16 cellular contexts compared by ENCODE assay signal in the genomic region with DNA sequence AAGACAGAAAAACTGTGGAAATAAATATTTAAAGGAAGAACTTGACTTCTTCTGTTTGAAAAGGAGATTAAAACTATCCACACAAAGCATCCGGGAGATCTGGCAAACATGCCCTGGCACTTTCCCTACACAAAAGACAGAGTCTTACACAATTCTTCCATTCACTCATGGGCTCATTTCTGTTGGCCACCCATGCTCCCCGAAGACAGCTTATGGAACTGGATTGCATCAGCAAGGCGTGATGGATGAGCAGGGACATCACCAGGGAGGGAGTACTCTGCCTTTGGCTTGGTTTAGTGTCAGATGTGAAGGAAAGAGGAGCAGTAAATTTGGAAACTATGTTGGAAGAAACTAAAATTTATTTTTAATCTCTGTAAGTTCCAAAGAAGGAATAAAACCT.
DNase-seq lines count a peak whose midpoint lies in the region; ATAC-seq and TF ChIP-seq lines count a peak whose summit lies in the region.
"Had no signal": no experiment of that assay in that cellular context is flagged by ENCODE, and none has a peak within 500 bp of the region (broad histone marks: within the 10 kb centered on the region; RNA-seq: fewer than 3 reads in every experiment).

No MANE protein-coding gene starts in this region.

- in situ Hi-C loops in SK-MEL-5 (cut with HindIII; ENCODE audit: low pct_unique_long_range_greater_than_20kb, low sequenced_read_pairs), result no loop called here

- H3K27me3 ChIP-seq in spleen (replicated peaks in 1 of 7), result no peaks in the 10 kb centered on the region

- H3K9me3 ChIP-seq in spleen, result peaks cover 0 to 4% (median 0%) of the 10 kb centered on the region in 8 donors

- no peak overlapping the region for H3K27ac ChIP-seq in spleen
- H3K27ac ChIP-seq: parathyroid adenoma had no signal

- TF ChIP-seq CTCF in AG10803 (conservative IDR thresholded peaks at IDR 0.05; ENCODE audit: low read length), result no peak
- no peak for TF ChIP-seq CTCF in fibroblast of mammary gland (conservative IDR thresholded peaks at IDR 0.05; ENCODE audit: control insufficient read depth, insufficient read depth, low read depth, low read length)
- no peak for TF ChIP-seq CTCF in spleen (IDR thresholded peaks at IDR 0.05 in 8 of 11, conservative IDR thresholded peaks at IDR 0.05 in 3 of 11)

- 48 to 85% (median 78%) methylated on average over 3 of the region's 3 CpGs for WGBS in spleen, 5 donors

- ATAC-seq in stimulated activated naive CD8-positive, alpha-beta T cell treated with anti-CD3 and anti-CD28 coated beads, Interleukin-15, Interleukin-2, amounts not matched to agents 100 U/mL and 50 U/mL, for 24 hours, result no peak
- ATAC-seq: stimulated activated naive CD8-positive, alpha-beta T cell treated with anti-CD3 and anti-CD28 coated beads, Interleukin-15, amount 100 ng/mL, for 72 hours had no signal

- H3K4me3 ChIP-seq in AG10803 (ENCODE audit: low read length) (no peak overlapping the region), fibroblast of mammary gland (ENCODE audit: control insufficient read depth, low read depth, low read length) (no peak overlapping the region), spleen (no peak overlapping the region)

- H3K4me1 ChIP-seq in spleen, result no peaks in the 10 kb centered on the region
- H3K4me1 ChIP-seq: parathyroid adenoma had no signal

- peak; percentile 95 for DNase-seq in AG10803 (ENCODE audit: low read depth)
- DNase-seq in SK-MEL-5 (ENCODE audit: low read depth, low spot score), result peak; percentile 22
- peak; percentile 88 for DNase-seq in fibroblast of mammary gland (ENCODE audit: low read depth)
- DNase-seq in mucosa of gallbladder (ENCODE audit: low spot score), result peak; percentile 25
- no peak for DNase-seq in spleen
- no peak for DNase-seq in foreskin melanocyte
- no peak for DNase-seq in stimulated activated naive CD8-positive, alpha-beta T cell treated with anti-CD3 and anti-CD28 coated beads, Interleukin-15, Interleukin-2, amounts not matched to agents 100 U/mL and 50 U/mL, for 24 hours
- no peak for DNase-seq in A172 (ENCODE audit: low spot score)
- DNase-seq: activated CD4-positive, CD25-positive, alpha-beta regulatory T cell treated with anti-CD3 and anti-CD28 coated beads, Interleukin-2, amount 50 U/mL, for 72 hours; activated naive CD4-positive, alpha-beta T cell treated with anti-CD3 and anti-CD28 coated beads for 36 hours; effector memory CD4-positive, alpha-beta T cell; head of caudate nucleus; SHP77; stimulated activated naive CD8-positive, alpha-beta T cell treated with anti-CD3 and anti-CD28 coated beads, Interleukin-15, amount 100 ng/mL, for 72 hours; T-helper 2 cell had no signal

- H3K36me3 ChIP-seq in spleen, result no peaks in the 10 kb centered on the region

- intact Hi-C loops in spleen (cut with DNase I; ENCODE audit: low total_unique reads), result no loop called here

- TF ChIP-seq POLR2A in spleen (IDR thresholded peaks at IDR 0.05), result no peak

Comparison
In these comparisons a context has a peak if more than half of its experiments do, and no peak if none do; other contexts are left out.
1. DNase-seq: peak in AG10803 (single experiment), SK-MEL-5 (single experiment), fibroblast of mammary gland (single experiment) and mucosa of gallbladder (single experiment); none in spleen (single experiment), foreskin melanocyte (single experiment), stimulated activated naive CD8-positive, alpha-beta T cell treated with anti-CD3 and anti-CD28 coated beads, Interleukin-15, Interleukin-2, amounts not matched to agents 100 U/mL and 50 U/mL, for 24 hours (single experiment) and A172 (single experiment).